1 cellular context compared by ENCODE assay signal in the genomic region with DNA sequence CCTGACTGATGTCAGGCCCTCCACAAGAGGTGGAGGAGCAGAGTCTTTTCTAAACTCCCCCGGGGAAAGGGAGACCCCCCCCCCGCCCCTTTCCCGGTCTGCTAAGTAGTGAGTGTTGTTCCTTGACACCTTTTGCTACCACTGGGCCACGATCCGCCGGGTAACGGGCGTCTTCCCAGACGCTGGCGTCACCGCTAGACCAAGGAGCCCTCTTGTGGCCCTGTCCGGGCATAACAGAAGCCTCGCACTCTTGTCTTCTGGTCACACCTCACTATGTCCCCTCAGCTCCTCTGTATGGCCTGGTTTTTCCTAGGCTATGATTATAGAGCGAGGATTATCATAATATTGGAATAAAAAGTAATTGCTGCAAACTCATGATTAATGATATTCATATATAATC.
TF ChIP-seq lines count a peak whose summit lies in the region.
"Not testable (repeated sequence)": the region's sequence is repeated elsewhere in the genome, so short reads cannot be mapped to it uniquely, and the experiment has no call there.

No MANE protein-coding gene starts in this region.

TF ChIP-seq in K562, 482 proteins besides CTCF, POLR2A, EP300 and RAD21:
- TF ChIP-seq MGA (IDR thresholded peaks at IDR 0.05) (peak; percentile 28; the same call in 1 of the 2 replicates), CREB1 (IDR thresholded peaks at IDR 0.05) (peak; percentile 45; the same call in 1 of the 2 replicates), CREB1 (CRISPR knock-in tag; IDR thresholded peaks at IDR 0.05) (peak; percentile 71; the same call in 1 of the 2 replicates), SMAD4 (CRISPR knock-in tag; conservative IDR thresholded peaks at IDR 0.05) (peak; percentile 55; the same call in 1 of the 2 replicates), SMC3 (conservative IDR thresholded peaks at IDR 0.05; ENCODE audit: insufficient read depth, low read depth, low read length) (peak; percentile 70), JUN (IDR thresholded peaks at IDR 0.05; ENCODE audit: borderline replicate concordance, low read depth, low read length) (0 out of 2 replicates have a peak, but pooled peaks have one; percentile 58), L3MBTL2 (IDR thresholded peaks at IDR 0.05) (peak; percentile 52; the same call in 1 of the 2 replicates), TFAP4 (CRISPR knock-in tag; IDR thresholded peaks at IDR 0.05; ENCODE audit: borderline replicate concordance) (peak; percentile 37; the same call in 1 of the 2 replicates), CXXC5 (CRISPR knock-in tag; IDR thresholded peaks at IDR 0.05) (peak; percentile 56), JUND (IDR thresholded peaks at IDR 0.05; ENCODE audit: borderline replicate concordance, low read depth, low read length) (peak; percentile 76), JUND (tag; IDR thresholded peaks at IDR 0.05; ENCODE audit: borderline replicate concordance, low read depth, low read length) (peak; percentile 37; the same call in 1 of the 3 replicates), CREM (IDR thresholded peaks at IDR 0.05; ENCODE audit: low read depth) (peak; percentile 89), E2F6 (IDR thresholded peaks at IDR 0.05; ENCODE audit: borderline replicate concordance in 1 of 2, extremely low read depth in 1 of 2, insufficient read depth in 1 of 2, insufficient read length in 1 of 2, low read depth in 1 of 2, low read length in 1 of 2, poor library complexity in 1 of 2, severe bottlenecking in 1 of 2) (peak in 1 of 2 experiments; percentile 71), ATF1 (tag; IDR thresholded peaks at IDR 0.05) (peak; percentile 68), ATF7 (IDR thresholded peaks at IDR 0.05) (peak; percentile 56)
- not testable (repeated sequence) for TF ChIP-seq JUN (CRISPR knock-in tag; IDR thresholded peaks at IDR 0.05; ENCODE audit: borderline replicate concordance); ATF1 (CRISPR knock-in tag; IDR thresholded peaks at IDR 0.05)
- TF ChIP-seq, protein P1, sequence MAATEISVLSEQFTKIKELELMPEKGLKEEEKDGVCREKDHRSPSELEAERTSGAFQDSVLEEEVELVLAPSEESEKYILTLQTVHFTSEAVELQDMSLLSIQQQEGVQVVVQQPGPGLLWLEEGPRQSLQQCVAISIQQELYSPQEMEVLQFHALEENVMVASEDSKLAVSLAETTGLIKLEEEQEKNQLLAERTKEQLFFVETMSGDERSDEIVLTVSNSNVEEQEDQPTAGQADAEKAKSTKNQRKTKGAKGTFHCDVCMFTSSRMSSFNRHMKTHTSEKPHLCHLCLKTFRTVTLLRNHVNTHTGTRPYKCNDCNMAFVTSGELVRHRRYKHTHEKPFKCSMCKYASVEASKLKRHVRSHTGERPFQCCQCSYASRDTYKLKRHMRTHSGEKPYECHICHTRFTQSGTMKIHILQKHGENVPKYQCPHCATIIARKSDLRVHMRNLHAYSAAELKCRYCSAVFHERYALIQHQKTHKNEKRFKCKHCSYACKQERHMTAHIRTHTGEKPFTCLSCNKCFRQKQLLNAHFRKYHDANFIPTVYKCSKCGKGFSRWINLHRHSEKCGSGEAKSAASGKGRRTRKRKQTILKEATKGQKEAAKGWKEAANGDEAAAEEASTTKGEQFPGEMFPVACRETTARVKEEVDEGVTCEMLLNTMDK (IDR thresholded peaks at IDR 0.05; ENCODE audit: borderline replicate concordance, insufficient read depth, low read depth, low read length, poor library complexity, severe bottlenecking), result peak; percentile 86
